In the genomic region with DNA sequence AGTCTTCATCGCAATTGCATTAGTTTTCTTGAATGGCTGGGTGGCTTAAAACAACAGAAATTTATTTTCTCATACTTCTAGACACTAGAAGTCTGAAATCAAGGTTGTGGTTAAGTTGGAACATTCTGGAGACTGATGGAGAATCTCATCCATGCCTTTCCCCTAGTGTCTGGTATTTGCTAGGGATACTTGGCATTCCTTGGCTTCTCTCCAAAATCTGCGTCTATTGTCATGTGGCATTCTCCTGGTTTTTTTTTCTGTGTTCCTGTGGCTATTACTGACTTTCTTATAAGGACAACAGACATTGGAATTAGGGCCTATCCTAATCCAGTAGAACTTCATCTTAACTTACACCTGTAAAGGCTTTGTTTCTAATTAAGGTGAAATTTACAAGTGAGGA, we compare ENCODE assay signal across 11 cellular contexts.
A peak's percentile ranks its signal among the peaks of the same experiment; 100 is the strongest.
DNase-seq lines count a peak whose midpoint lies in the region; ATAC-seq, FAIRE-seq and TF ChIP-seq lines count a peak whose summit lies in the region.
"Had no signal": no experiment of that assay in that cellular context is flagged by ENCODE, and none has a peak within 500 bp of the region (broad histone marks: within the 10 kb centered on the region; RNA-seq: fewer than 3 reads in every experiment).

No MANE protein-coding gene starts in this region.

- FAIRE-seq in HTR-8/SVneo (lab: Jason Lieb, UNC) = no peak

- H3K4me1 ChIP-seq in adipocyte (ENCODE audit: control insufficient read depth, insufficient read depth, low read length) = no peaks in the 10 kb centered on the region
- H3K4me1 ChIP-seq: transverse colon had no signal

- H3K27me3 ChIP-seq in BJ (ENCODE audit: control insufficient read depth, insufficient read depth, low read length) (no peaks in the 10 kb centered on the region), adipocyte (replicated peaks; ENCODE audit: control insufficient read depth, insufficient read depth, low read length) (no peaks in the 10 kb centered on the region)
- H3K27me3 ChIP-seq: transverse colon had no signal

- H3K9me3 ChIP-seq in adipocyte (ENCODE audit: control insufficient read depth, low read length) = no peaks in the 10 kb centered on the region
- H3K9me3 ChIP-seq: transverse colon had no signal

- no peak for TF ChIP-seq POLR2A in erythroblast (IDR thresholded peaks at IDR 0.05; ENCODE audit: low read length)

- no peak overlapping the region for H3K9ac ChIP-seq in adipocyte (ENCODE audit: low read length)
- H3K9ac ChIP-seq: KMS-11 had no signal

- H3K4me3 ChIP-seq in BJ (ENCODE audit: low read depth, low read length) (no peak overlapping the region), adipocyte (ENCODE audit: low read length) (no peak overlapping the region)
- H3K4me3 ChIP-seq: transverse colon had no signal

- DNase-seq in BJ (ENCODE audit: low read depth) (peak; percentile 13), HTR-8/SVneo (ENCODE audit: insufficient read length, low spot score) (peak; percentile 30), adipocyte (ENCODE audit: low read depth) (peak; percentile 56), iPS-NIHi7 (ENCODE audit: extremely low spot score) (peak; percentile 34), NOMO-1 treated with dmso at 0.1 percent for 144 hours (lab: John Stamatoyannopoulos, UW; ENCODE audit: unreplicated experiment) (no peak), erythroblast (lab: John Stamatoyannopoulos, UW) (no peak)
- DNase-seq: activated CD4-positive, alpha-beta T cell treated with anti-CD3 and anti-CD28 coated beads for 4 hours; transverse colon had no signal

- H3K36me3 ChIP-seq in BJ (ENCODE audit: control insufficient read depth, insufficient read depth, low read length) = no peaks in the 10 kb centered on the region
- H3K36me3 ChIP-seq in adipocyte (ENCODE audit: control insufficient read depth, insufficient read depth, low read length, severe bottlenecking) = no peaks in the 10 kb centered on the region
- H3K36me3 ChIP-seq: transverse colon had no signal

- CTCF ChIA-PET in BJ (lab: Yijun Ruan, JAX) = no interaction called here

- no peak for TF ChIP-seq CTCF in BJ (IDR thresholded peaks at IDR 0.05; ENCODE audit: insufficient read depth, low read depth, low read length)

- POLR2A ChIA-PET in BJ (lab: Charles Lee) = no interaction called here

- no peak for ATAC-seq in HG03280 (IDR thresholded peaks at IDR 0.05; ENCODE audit: unreplicated experiment)
- ATAC-seq in GM18870 (IDR thresholded peaks at IDR 0.05; ENCODE audit: unreplicated experiment) = no peak

Comparison
In these comparisons a context has a peak if more than half of its experiments do, and no peak if none do; other contexts are left out.
1. DNase-seq: peak in BJ (single experiment), HTR-8/SVneo (single experiment), adipocyte (single experiment) and iPS-NIHi7 (single experiment); none in NOMO-1 treated with dmso at 0.1 percent for 144 hours (single experiment) and erythroblast (0 of 2).